8 cellular contexts compared by ENCODE assay signal in the genomic region with DNA sequence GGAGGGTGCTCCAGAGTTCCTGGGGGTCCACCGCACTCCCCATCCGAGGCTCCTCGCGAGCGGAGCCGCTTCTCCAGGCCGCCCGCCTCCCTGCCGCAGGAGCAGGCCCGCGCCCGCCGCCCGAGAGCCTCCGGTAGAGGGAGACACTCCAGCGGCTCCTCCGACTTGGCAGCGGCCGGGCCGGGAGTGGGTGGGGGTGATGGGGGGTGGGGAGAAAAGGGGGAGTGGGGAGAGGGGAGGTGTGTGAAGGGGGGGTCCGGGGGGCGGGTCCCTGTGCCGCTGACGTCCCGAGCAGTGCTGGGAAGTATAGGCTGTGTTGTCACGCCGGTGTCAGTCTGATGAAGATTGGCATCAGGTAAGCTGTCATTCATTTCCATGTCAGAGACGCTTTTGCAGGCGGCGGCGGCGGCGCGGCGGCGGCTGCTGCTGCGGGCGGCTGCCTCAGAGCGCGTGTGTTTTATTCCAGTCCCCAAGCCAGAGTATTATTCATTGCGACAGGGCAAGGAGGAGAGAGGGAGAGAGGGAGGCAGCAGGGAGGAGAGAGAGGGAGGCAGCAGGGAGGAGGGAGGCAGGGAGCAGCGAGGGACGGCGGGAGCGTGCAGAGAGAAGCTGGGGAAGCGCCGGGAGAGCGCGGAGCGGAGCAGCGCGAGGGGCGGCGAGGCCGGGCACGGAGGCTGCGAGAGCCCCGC. TPM values are rescaled to one million over a fixed set of nuclear protein-coding genes. Genes with fewer than 3 reads are reported as not detected.
DNase-seq lines count a peak whose midpoint lies in the region; ATAC-seq and TF ChIP-seq lines count a peak whose summit lies in the region.

PKNOX2 (plus strand) TSS at position 330 of the 689 bp plus-strand sequence. CDS start 186,555 bp downstream, outside the sequence.

- no peaks in the 10 kb centered on the region for H3K9me3 ChIP-seq in left ventricle myocardium inferior (replicated peaks)

- intact Hi-C loops in left ventricle myocardium inferior (cut with micrococcal nuclease) (no loop called here), posterior vena cava (cut with DNase I) (loop anchor here in 1 of 2 donors (2.0 to 10.0 kb wide), 3 partner anchors 123 to 240 kb away; no protein-coding TSS in a partner anchor)

- H3K27ac Mint-ChIP-seq in type B pancreatic cell = peak within 1 kb of the TSS; percentile 85

- no peak for ATAC-seq in GM19395 (IDR thresholded peaks at IDR 0.05; ENCODE audit: unreplicated experiment)

- H3K27me3 Mint-ChIP-seq in type B pancreatic cell = peaks cover 79% of the 10 kb centered on the region

- no peaks in the 10 kb centered on the region for H3K36me3 ChIP-seq in left ventricle myocardium inferior

- DNase-seq in DMS79 (lab: John Stamatoyannopoulos, UW) (peak; percentile 67), HK-2 (ENCODE audit: unreplicated experiment) (peak; percentile 55), SK-N-DZ (ENCODE audit: low spot score) (peak; percentile 15), amniotic epithelial cell (ENCODE audit: low read depth) (peak; percentile 33), left ventricle myocardium inferior (peak; percentile 82), posterior vena cava (ENCODE audit: low spot score) (peak; percentile 92), type B pancreatic cell (ENCODE audit: extremely low spot score, unreplicated experiment) (peak; percentile 93)

- peaks cover 51% of the 10 kb centered on the region for H3K4me1 Mint-ChIP-seq in type B pancreatic cell (ENCODE audit: unreplicated experiment)

- peak within 1 kb of the TSS; percentile 87 for H3K27ac ChIP-seq in left ventricle myocardium inferior (replicated peaks)

- peak within 1 kb of the TSS; percentile 98 for H3K4me3 Mint-ChIP-seq in type B pancreatic cell

- peaks cover 58% of the 10 kb centered on the region for H3K4me1 ChIP-seq in left ventricle myocardium inferior

- H3K27me3 ChIP-seq in left ventricle myocardium inferior (ENCODE audit: low read depth) = peaks cover 37% of the 10 kb centered on the region

- H3K36me3 Mint-ChIP-seq in type B pancreatic cell = no peaks in the 10 kb centered on the region

- peak within 1 kb of the TSS; percentile 83 for H3K4me3 ChIP-seq in left ventricle myocardium inferior

- no peaks in the 10 kb centered on the region for H3K9me3 Mint-ChIP-seq in type B pancreatic cell

- TF ChIP-seq CTCF in left ventricle myocardium inferior (IDR thresholded peaks at IDR 0.05; ENCODE audit: borderline replicate concordance) = peak; percentile 79
- TF ChIP-seq CTCF in type B pancreatic cell (conservative IDR thresholded peaks at IDR 0.05) = peak; percentile 77

RNA-seq across cellular contexts. Expression of gene PKNOX2, which starts in this region (rescaled TPM):
- 0.05 TPM in 1 of 2 replicates, not detected in the other for polyA plus RNA-seq in SK-N-DZ (2014; cell fraction: cytosol; rRNA removed)
- not detected in 2 replicates for polyA plus RNA-seq in SK-N-DZ (2014; cell fraction: nucleus; rRNA removed)
- total RNA-seq in left ventricle myocardium inferior = 6.2 TPM
- total RNA-seq in posterior vena cava = 1 to 10 TPM; 8.2 to 8.3 TPM
- 0.95 and 15.3 TPM in 2 replicates for total RNA-seq in type B pancreatic cell (ENCODE audit: low replicate concordance)

Comparison
In these comparisons a context has a peak if more than half of its experiments do, and no peak if none do; other contexts are left out.
1. DNase-seq: peak in every context shown above with its lines; median percentile 93 in type B pancreatic cell; 92 in posterior vena cava; 82 in left ventricle myocardium inferior; 67 in DMS79; 55 in HK-2; 33 in amniotic epithelial cell; 15 in SK-N-DZ.